Comparison of ENCODE assay signal across 8 cellular contexts in genomic region chr3:24829011-24829581, GRCh38.
DNase-seq lines count a peak whose midpoint lies in the region; ATAC-seq and TF ChIP-seq lines count a peak whose summit lies in the region.

No MANE protein-coding gene starts in this region.

- H3K27ac ChIP-seq in ACC112 (ENCODE audit: low read depth, low read length) (no peak overlapping the region), substantia nigra (ENCODE audit: low read depth, low read length, poor library complexity, severe bottlenecking) (no peak overlapping the region)

- no peak overlapping the region for H2AFZ ChIP-seq in ACC112 (ENCODE audit: low read length, unreplicated experiment)

- H3K4me1 ChIP-seq in ACC112 (ENCODE audit: control insufficient read depth, insufficient read depth, low read length, unreplicated experiment) = no peaks in the 10 kb centered on the region

- in situ Hi-C loops in astrocyte of the cerebellum (cut with HindIII; ENCODE audit: low sequenced_read_pairs) = no loop called here

- H3K79me2 ChIP-seq in ACC112 (ENCODE audit: control insufficient read depth, insufficient read depth, low read length, unreplicated experiment) = no peaks in the 10 kb centered on the region

- TF ChIP-seq CTCF in astrocyte of the cerebellum (IDR thresholded peaks at IDR 0.05; ENCODE audit: low read depth, low read length, missing control alignments) = no peak

- DNase-seq in astrocyte of the cerebellum (ENCODE audit: low read depth) (no peak), islet precursor cell (peak; percentile 81), substantia nigra (lab: John Stamatoyannopoulos, UW) (peak in 33 of 49 donors; percentile 6 to 68 (median 30))
- DNase-seq in activated CD8-positive, alpha-beta memory T cell treated with anti-CD3 and anti-CD28 coated beads, Interleukin-2, amount 50 U/mL, for 4 hours = no peak

- ATAC-seq in HG02678 (IDR thresholded peaks at IDR 0.05; ENCODE audit: unreplicated experiment) (peak; percentile 47), HG03196 (IDR thresholded peaks at IDR 0.05; ENCODE audit: unreplicated experiment) (no peak), HG03159 (IDR thresholded peaks at IDR 0.05; ENCODE audit: unreplicated experiment) (no peak)

- H3K36me3 ChIP-seq in ACC112 (ENCODE audit: insufficient read depth, low read length) = no peaks in the 10 kb centered on the region

- H3K4me3 ChIP-seq in ACC112 (ENCODE audit: low read depth, low read length) = peak overlapping the region; percentile 71
- peak overlapping the region; percentile 47 for H3K4me3 ChIP-seq in astrocyte of the cerebellum (ENCODE audit: low read depth, low read length)

- H3K27me3 ChIP-seq in ACC112 (ENCODE audit: insufficient read depth, low read length) = peaks cover 61% of the 10 kb centered on the region

Comparison
In these comparisons a context has a peak if more than half of its experiments do, and no peak if none do; other contexts are left out.
1. DNase-seq: peak in islet precursor cell (single experiment) and substantia nigra (33 of 49); none in astrocyte of the cerebellum (single experiment) and activated CD8-positive, alpha-beta memory T cell treated with anti-CD3 and anti-CD28 coated beads, Interleukin-2, amount 50 U/mL, for 4 hours (single experiment).